20 cellular contexts compared by ENCODE assay signal in genomic region chr3:56355570-56356185, GRCh38.
DNase-seq lines count a peak whose midpoint lies in the region; ATAC-seq and TF ChIP-seq lines count a peak whose summit lies in the region.
"Had no signal": no experiment of that assay in that cellular context is flagged by ENCODE, and none has a peak within 500 bp of the region (broad histone marks: within the 10 kb centered on the region; RNA-seq: fewer than 3 reads in every experiment).

No MANE protein-coding gene starts in this region.

- no peaks in the 10 kb centered on the region for H3K79me1 ChIP-seq in mesenchymal stem cell (replicated peaks; ENCODE audit: low read length, poor library complexity, severe bottlenecking)

- no peak overlapping the region for H2BK5ac ChIP-seq in mesenchymal stem cell (ENCODE audit: low read depth, low read length, poor library complexity, severe bottlenecking)

- H3K36me3 ChIP-seq in endodermal cell (ENCODE audit: control insufficient read depth, insufficient read depth, low read length) (no peaks in the 10 kb centered on the region), mesenchymal stem cell (ENCODE audit: control insufficient read depth in 1 of 2, insufficient read depth in 2 of 2, low read depth in 1 of 2, low read length in 2 of 2) (no peaks in the 10 kb centered on the region)
- H3K36me3 ChIP-seq: adrenal gland, lower lobe of right lung had no signal

- H3K9ac ChIP-seq in endodermal cell (ENCODE audit: extremely low read depth, low read length, poor library complexity, severe bottlenecking) (no peak overlapping the region), mesenchymal stem cell (ENCODE audit: low read length) (no peak overlapping the region)

- WGBS in endodermal cell (ENCODE audit: insufficient coverage in 1 of 2, insufficient read length in 1 of 2), 2 experiments, result 74 to 84% methylated on average over 7 of the region's 7 CpGs
- WGBS in mesenchymal stem cell, result 66% methylated on average over 6 of the region's 7 CpGs

- H3K4me3 ChIP-seq in endodermal cell (ENCODE audit: low read length) (no peak overlapping the region), mesenchymal stem cell (ENCODE audit: insufficient read depth in 1 of 2, low read depth in 1 of 2, low read length in 2 of 2) (no peak overlapping the region)
- H3K4me3 ChIP-seq: adrenal gland, K562, lower lobe of right lung, testis had no signal

- no peak overlapping the region for H2BK12ac ChIP-seq in mesenchymal stem cell (ENCODE audit: low read length in 2 of 2)

- H2BK15ac ChIP-seq in mesenchymal stem cell (ENCODE audit: low read depth, poor library complexity, severe bottlenecking), result no peak overlapping the region

- no peak overlapping the region for H3K4me2 ChIP-seq in mesenchymal stem cell (ENCODE audit: low read length, poor library complexity, severe bottlenecking)

- H2AFZ ChIP-seq in mesenchymal stem cell (ENCODE audit: low read depth, low read length), result no peak overlapping the region

- H3K23ac ChIP-seq in mesenchymal stem cell (ENCODE audit: low read length in 2 of 2), result no peak overlapping the region

- H3K4ac ChIP-seq in mesenchymal stem cell (ENCODE audit: low read depth in 1 of 2, low read length in 2 of 2), result no peak overlapping the region

- DNase-seq in H4 (ENCODE audit: low spot score) (peak; percentile 22), NOMO-1 (lab: John Stamatoyannopoulos, UW; ENCODE audit: unreplicated experiment in 2 of 2) (peak; percentile 16 to 81), endodermal cell (peak; percentile 83), mesenchymal stem cell (peak; percentile 26), immature natural killer cell (no peak), SK-N-DZ (ENCODE audit: low spot score) (no peak), HUDEP-2 (lab: John Stamatoyannopoulos, UW; ENCODE audit: unreplicated experiment in 76 of 76) (no peak)
- DNase-seq: activated CD4-positive, alpha-beta T cell treated with anti-CD3 and anti-CD28 coated beads for 1 hour; activated effector memory CD4-positive, alpha-beta T cell treated with Interleukin-2 at 50 U/mL for 16 hours; adrenal gland; Caco-2; lower lobe of right lung; naive B cell; NCI-H1105; NCI-H774; T-helper 2 cell; testis had no signal

- H2AK5ac ChIP-seq in mesenchymal stem cell (ENCODE audit: low read length, severe bottlenecking), result no peak overlapping the region

- no peaks in the 10 kb centered on the region for H3K36me3 Mint-ChIP-seq in endodermal cell (ENCODE audit: low read depth)
- no peaks in the 10 kb centered on the region for H3K36me3 Mint-ChIP-seq in immature natural killer cell
- no peaks in the 10 kb centered on the region for H3K36me3 Mint-ChIP-seq in activated T-helper 17 cell treated with anti-CD3 and anti-CD28 coated beads, Interleukin-2, amount 50 U/mL, for 72 hours (ENCODE audit: low read depth)
- H3K36me3 Mint-ChIP-seq: naive B cell had no signal

- H3K27ac Mint-ChIP-seq in endodermal cell (peak overlapping the region; percentile 76), immature natural killer cell (no peak overlapping the region)
- H3K27ac Mint-ChIP-seq in activated T-helper 17 cell treated with anti-CD3 and anti-CD28 coated beads, Interleukin-2, amount 50 U/mL, for 72 hours, result no peak overlapping the region
- H3K27ac Mint-ChIP-seq: naive B cell, progenitor cell of endocrine pancreas had no signal

- no peak overlapping the region for H4K8ac ChIP-seq in mesenchymal stem cell (ENCODE audit: low read length)

- H3K9me3 ChIP-seq in endodermal cell (ENCODE audit: control insufficient read depth, low read length), result no peaks in the 10 kb centered on the region
- H3K9me3 ChIP-seq in mesenchymal stem cell (ENCODE audit: control insufficient read depth, low read length), result no peaks in the 10 kb centered on the region
- H3K9me3 ChIP-seq: adrenal gland, Caco-2, lower lobe of right lung, testis had no signal

- no peaks in the 10 kb centered on the region for H3K9me3 Mint-ChIP-seq in endodermal cell
- H3K9me3 Mint-ChIP-seq in immature natural killer cell, result peaks cover 0 to 9% (median 0%) of the 10 kb centered on the region in 6 donors
- no peaks in the 10 kb centered on the region for H3K9me3 Mint-ChIP-seq in activated T-helper 17 cell treated with anti-CD3 and anti-CD28 coated beads, Interleukin-2, amount 50 U/mL, for 72 hours

- H3K27me3 ChIP-seq in endodermal cell (ENCODE audit: control insufficient read depth, insufficient read depth, low read length, poor library complexity, severe bottlenecking) (no peaks in the 10 kb centered on the region), mesenchymal stem cell (ENCODE audit: control insufficient read depth in 1 of 2, insufficient read depth in 1 of 2, low read length in 2 of 2) (peaks cover 0 to 6% of the 10 kb centered on the region in 2 experiments)
- H3K27me3 ChIP-seq: adrenal gland, testis had no signal

- no peak for ATAC-seq in activated T-helper 17 cell treated with anti-CD3 and anti-CD28 coated beads, Interleukin-2, amount 50 U/mL, for 72 hours (replicated peaks)
- ATAC-seq: K562, lower lobe of right lung had no signal

- H3K27ac ChIP-seq in endodermal cell (ENCODE audit: low read depth, low read length) (no peak overlapping the region), mesenchymal stem cell (ENCODE audit: low read length, poor library complexity, severe bottlenecking) (no peak overlapping the region)
- H3K27ac ChIP-seq: adrenal gland, lower lobe of right lung, testis had no signal

- H3K4me1 ChIP-seq in endodermal cell (ENCODE audit: control insufficient read depth, insufficient read depth, low read length) (peaks cover 5% of the 10 kb centered on the region), mesenchymal stem cell (ENCODE audit: control insufficient read depth, insufficient read depth, low read depth, low read length) (no peaks in the 10 kb centered on the region)
- H3K4me1 ChIP-seq: adrenal gland, Caco-2, lower lobe of right lung, testis had no signal

- no peak overlapping the region for H3K4me3 Mint-ChIP-seq in endodermal cell
- no peak overlapping the region for H3K4me3 Mint-ChIP-seq in immature natural killer cell
- no peak overlapping the region for H3K4me3 Mint-ChIP-seq in activated T-helper 17 cell treated with anti-CD3 and anti-CD28 coated beads, Interleukin-2, amount 50 U/mL, for 72 hours
- H3K4me3 Mint-ChIP-seq: naive B cell had no signal

- no peak overlapping the region for H4K91ac ChIP-seq in mesenchymal stem cell (ENCODE audit: low read length)

- H3K18ac ChIP-seq in mesenchymal stem cell (ENCODE audit: low read depth in 1 of 2, low read length in 2 of 2), result no peak overlapping the region

- no peak overlapping the region for H3K14ac ChIP-seq in mesenchymal stem cell (ENCODE audit: low read length in 2 of 2)

- H3K27me3 Mint-ChIP-seq in endodermal cell (ENCODE audit: insufficient read depth) (no peaks in the 10 kb centered on the region), immature natural killer cell (ENCODE audit: low read depth in 3 of 3) (peaks cover 0 to 2% (median 0%) of the 10 kb centered on the region in 3 donors)
- H3K27me3 Mint-ChIP-seq in activated T-helper 17 cell treated with anti-CD3 and anti-CD28 coated beads, Interleukin-2, amount 50 U/mL, for 72 hours, result no peaks in the 10 kb centered on the region
- H3K27me3 Mint-ChIP-seq: progenitor cell of endocrine pancreas had no signal

- H3K4me1 Mint-ChIP-seq in endodermal cell (peaks cover 32% of the 10 kb centered on the region), immature natural killer cell (no peaks in the 10 kb centered on the region)
- no peaks in the 10 kb centered on the region for H3K4me1 Mint-ChIP-seq in activated T-helper 17 cell treated with anti-CD3 and anti-CD28 coated beads, Interleukin-2, amount 50 U/mL, for 72 hours
- H3K4me1 Mint-ChIP-seq: naive B cell had no signal

- TF ChIP-seq CTCF in endodermal cell (conservative IDR thresholded peaks at IDR 0.05), result no peak

- H2BK120ac ChIP-seq in mesenchymal stem cell (ENCODE audit: low read depth, low read length), result no peak overlapping the region

Comparison
In these comparisons a context has a peak if more than half of its experiments do, and no peak if none do; other contexts are left out.
1. DNase-seq: peak in H4 (single experiment), NOMO-1 (2 of 2), endodermal cell (single experiment) and mesenchymal stem cell (single experiment); none in immature natural killer cell (0 of 3), SK-N-DZ (single experiment) and HUDEP-2 (0 of 76).